37 cellular contexts compared by ENCODE assay signal in the genomic region with DNA sequence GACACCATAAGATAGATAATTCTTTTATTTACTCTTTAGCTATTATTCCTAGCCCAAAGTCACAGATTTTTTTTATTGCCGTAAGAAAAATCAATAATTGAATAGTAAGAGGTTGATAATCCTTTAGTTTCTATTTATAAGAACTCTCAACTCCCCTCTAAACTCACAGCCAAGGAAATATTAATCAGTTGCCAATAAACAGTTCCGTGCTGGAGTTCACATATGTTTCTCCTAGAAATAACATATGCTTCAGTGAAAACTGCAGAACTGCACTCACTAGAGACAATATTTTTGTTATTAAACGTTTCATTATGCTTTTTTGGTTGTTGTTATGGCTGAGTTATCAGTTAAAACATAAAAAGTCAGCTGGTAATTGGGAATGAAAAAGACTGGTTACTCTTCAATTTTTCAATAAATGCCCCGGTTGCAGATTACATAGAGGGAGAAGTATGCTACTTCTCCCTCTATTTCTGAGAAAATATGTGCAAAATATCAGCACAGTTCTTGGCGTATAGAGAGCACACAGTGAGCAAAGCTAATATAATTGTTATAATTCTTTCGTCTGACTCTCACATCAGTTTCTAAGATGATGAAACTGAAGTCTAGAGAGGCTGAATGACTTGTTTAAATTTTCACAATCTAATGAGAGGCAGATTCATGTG.
"Had no signal": no experiment of that assay in that cellular context is flagged by ENCODE, and none has a peak within 500 bp of the region (broad histone marks: within the 10 kb centered on the region; RNA-seq: fewer than 3 reads in every experiment).

No MANE protein-coding gene starts in this region.

- H3K27ac Mint-ChIP-seq: activated CD4-positive, alpha-beta memory T cell treated with anti-CD3 and anti-CD28 coated beads, Interleukin-2, amount 10 ng/mL, durations not matched to agents 7 days and 5 days; activated CD4-positive, alpha-beta T cell treated with anti-CD3 and anti-CD28 coated beads for 36 hours; activated CD4-positive, alpha-beta T cell treated with anti-CD3 and anti-CD28 coated beads, Interleukin-2, amount 10 ng/mL, durations not matched to agents 7 days and 5 days; activated CD8-positive, alpha-beta memory T cell treated with anti-CD3 and anti-CD28 coated beads, Interleukin-2, amount 10 ng/mL, durations not matched to agents 7 days and 5 days; activated CD8-positive, alpha-beta T cell treated with anti-CD3 and anti-CD28 coated beads, Interleukin-2, amount 10 ng/mL, durations not matched to agents 7 days and 5 days; activated naive CD4-positive, alpha-beta T cell treated with anti-CD3 and anti-CD28 coated beads, Interleukin-2, amount 10 ng/mL, durations not matched to agents 7 days and 5 days; activated naive CD4-positive, alpha-beta T cell treated with anti-CD3 and anti-CD28 coated beads, Interleukin-2, amount 50 U/mL, for 24 hours; activated naive CD8-positive, alpha-beta T cell; activated naive CD8-positive, alpha-beta T cell treated with anti-CD3 and anti-CD28 coated beads, Interleukin-2, amount 10 ng/mL, durations not matched to agents 7 days and 5 days; activated naive CD8-positive, alpha-beta T cell treated with anti-CD3 and anti-CD28 coated beads, Interleukin-2, amount 50 U/mL, for 24 hours; activated T-cell treated with anti-CD3 and anti-CD28 coated beads, Interleukin-2, amount 50 U/mL, for 24 hours; activated T-helper 2 cell treated with anti-CD3 and anti-CD28 coated beads, Interferon-gamma antibody, Interleukin-2, Interleukin-4, amounts not matched to agents 10 μg/mL and 5 μg/mL and 100 μg/mL, durations not matched to agents 14 hours and 24 hours and 36 hours; T-helper 1 cell treated with Interleukin-12 subunit alpha and Interleukin-12 subunit beta and Interleukin-4 antibody, amounts not matched to agents 30 μg/mL and 1 μg/mL, for 36 hours; T-helper 2 cell treated with Interferon-gamma antibody and Interleukin-4, amounts not matched to agents 5 μg/mL and 100 μg/mL, for 36 hours; WTC11 had no signal

- ATAC-seq: activated CD4-positive, alpha-beta T cell treated with anti-CD3 and anti-CD28 coated beads for 36 hours; activated CD4-positive, CD25-positive, alpha-beta regulatory T cell treated with anti-CD3 and anti-CD28 coated beads, Interleukin-2, amount 50 U/mL, for 24 hours; activated CD8-positive, alpha-beta memory T cell treated with anti-CD3 and anti-CD28 coated beads, Interleukin-2, amount 10 ng/mL, durations not matched to agents 7 days and 5 days; activated CD8-positive, alpha-beta T cell treated with anti-CD3 and anti-CD28 coated beads, Interleukin-2, amount 10 ng/mL, durations not matched to agents 7 days and 5 days; activated naive CD8-positive, alpha-beta T cell treated with anti-CD3 and anti-CD28 coated beads, Interleukin-2, amount 50 U/mL, for 24 hours; WTC11 had no signal

- H3K4me3 Mint-ChIP-seq: activated CD4-positive, alpha-beta memory T cell treated with anti-CD3 and anti-CD28 coated beads, Interleukin-2, amount 10 ng/mL, durations not matched to agents 7 days and 5 days; activated CD4-positive, alpha-beta T cell treated with anti-CD3 and anti-CD28 coated beads for 36 hours; activated CD4-positive, alpha-beta T cell treated with anti-CD3 and anti-CD28 coated beads, Interleukin-2, amount 10 ng/mL, durations not matched to agents 7 days and 5 days; activated CD8-positive, alpha-beta memory T cell treated with anti-CD3 and anti-CD28 coated beads, Interleukin-2, amount 10 ng/mL, durations not matched to agents 7 days and 5 days; activated CD8-positive, alpha-beta T cell treated with anti-CD3 and anti-CD28 coated beads, Interleukin-2, amount 10 ng/mL, durations not matched to agents 7 days and 5 days; activated naive CD4-positive, alpha-beta T cell treated with anti-CD3 and anti-CD28 coated beads, Interleukin-2, amount 10 ng/mL, durations not matched to agents 7 days and 5 days; activated naive CD4-positive, alpha-beta T cell treated with anti-CD3 and anti-CD28 coated beads, Interleukin-2, amount 50 U/mL, for 24 hours; activated naive CD8-positive, alpha-beta T cell; activated naive CD8-positive, alpha-beta T cell treated with anti-CD3 and anti-CD28 coated beads, Interleukin-2, amount 10 ng/mL, durations not matched to agents 7 days and 5 days; activated naive CD8-positive, alpha-beta T cell treated with anti-CD3 and anti-CD28 coated beads, Interleukin-2, amount 50 U/mL, for 24 hours; activated T-cell treated with anti-CD3 and anti-CD28 coated beads, Interleukin-2, amount 50 U/mL, for 24 hours; T-helper 1 cell treated with Interleukin-12 subunit alpha and Interleukin-12 subunit beta and Interleukin-4 antibody, amounts not matched to agents 30 μg/mL and 1 μg/mL, for 36 hours; T-helper 2 cell treated with Interferon-gamma antibody and Interleukin-4, amounts not matched to agents 5 μg/mL and 100 μg/mL, for 36 hours; WTC11 had no signal

- H3K27me3 ChIP-seq: ascending aorta, brain microvascular endothelial cell, breast epithelium had no signal

- H3K27ac ChIP-seq: ascending aorta, brain microvascular endothelial cell, breast epithelium, WERI-Rb-1 had no signal

- H3K4me3 ChIP-seq: ascending aorta, breast epithelium had no signal

- H3K36me3 ChIP-seq: ascending aorta, brain microvascular endothelial cell, breast epithelium, WERI-Rb-1 had no signal

- FAIRE-seq: TTC549 had no signal

- H3K36me3 Mint-ChIP-seq: activated CD8-positive, alpha-beta memory T cell treated with anti-CD3 and anti-CD28 coated beads, Interleukin-2, amount 10 ng/mL, durations not matched to agents 7 days and 5 days; activated naive CD4-positive, alpha-beta T cell treated with anti-CD3 and anti-CD28 coated beads, Interleukin-2, amount 10 ng/mL, durations not matched to agents 7 days and 5 days; activated naive CD4-positive, alpha-beta T cell treated with anti-CD3 and anti-CD28 coated beads, Interleukin-2, amount 50 U/mL, for 24 hours; activated naive CD8-positive, alpha-beta T cell; activated naive CD8-positive, alpha-beta T cell treated with anti-CD3 and anti-CD28 coated beads, Interleukin-2, amount 10 ng/mL, durations not matched to agents 7 days and 5 days had no signal

- DNase-seq: activated CD4-positive, alpha-beta memory T cell treated with anti-CD3 and anti-CD28 coated beads, Interleukin-2, amount 10 ng/mL, durations not matched to agents 7 days and 5 days; activated CD4-positive, alpha-beta T cell treated with anti-CD3 and anti-CD28 coated beads for 1 hour; activated CD4-positive, alpha-beta T cell treated with anti-CD3 and anti-CD28 coated beads for 36 hours; activated CD4-positive, alpha-beta T cell treated with anti-CD3 and anti-CD28 coated beads for 48 hours; activated CD4-positive, alpha-beta T cell treated with anti-CD3 and anti-CD28 coated beads, Interleukin-2, amount 10 ng/mL, durations not matched to agents 7 days and 5 days; activated CD4-positive, alpha-beta T cell treated with anti-CD3 and anti-CD28 coated beads, Interleukin-2, amount 50 U/mL, for 48 hours; activated CD4-positive, CD25-positive, alpha-beta regulatory T cell; activated CD8-positive, alpha-beta memory T cell treated with anti-CD3 and anti-CD28 coated beads for 24 hours; activated CD8-positive, alpha-beta memory T cell treated with anti-CD3 and anti-CD28 coated beads, Interleukin-2, amount 10 ng/mL, durations not matched to agents 7 days and 5 days; activated CD8-positive, alpha-beta memory T cell treated with anti-CD3 and anti-CD28 coated beads, Interleukin-2, amount 50 U/mL, for 48 hours; activated CD8-positive, alpha-beta T cell treated with anti-CD3 and anti-CD28 coated beads, Interleukin-2, amount 10 ng/mL, durations not matched to agents 7 days and 5 days; activated effector memory CD4-positive, alpha-beta T cell treated with Interleukin-2 at 50 U/mL for 16 hours; activated gamma-delta T cell; activated naive CD4-positive, alpha-beta T cell treated with anti-CD3 and anti-CD28 coated beads, Interleukin-2, amount 10 ng/mL, durations not matched to agents 7 days and 5 days; activated naive CD4-positive, alpha-beta T cell treated with Interleukin-2 at 50 U/mL for 16 hours; activated naive CD8-positive, alpha-beta T cell treated with anti-CD3 and anti-CD28 coated beads, Interleukin-2, amount 10 ng/mL, durations not matched to agents 7 days and 5 days; activated naive CD8-positive, alpha-beta T cell treated with anti-CD3 and anti-CD28 coated beads, Interleukin-2, amount 50 U/mL, for 24 hours; activated T-cell treated with anti-CD3 and anti-CD28 coated beads, Interleukin-2, amount 50 U/mL, for 24 hours; activated T-cell treated with anti-CD3 and anti-CD28 coated beads, Interleukin-2, amount 50 U/mL, for 48 hours; amygdala; anterior cingulate cortex; brain microvascular endothelial cell; central memory CD4-positive, alpha-beta T cell; T-helper 1 cell; T-helper 2 cell; T-helper 9 cell; WERI-Rb-1 had no signal

- H3K9me3 ChIP-seq: ascending aorta, breast epithelium had no signal

- H3K4me1 ChIP-seq: ascending aorta, breast epithelium had no signal

- H3K4me1 Mint-ChIP-seq: activated CD4-positive, alpha-beta memory T cell treated with anti-CD3 and anti-CD28 coated beads, Interleukin-2, amount 10 ng/mL, durations not matched to agents 7 days and 5 days; activated CD4-positive, alpha-beta T cell treated with anti-CD3 and anti-CD28 coated beads for 36 hours; activated CD4-positive, alpha-beta T cell treated with anti-CD3 and anti-CD28 coated beads, Interleukin-2, amount 10 ng/mL, durations not matched to agents 7 days and 5 days; activated CD8-positive, alpha-beta memory T cell treated with anti-CD3 and anti-CD28 coated beads, Interleukin-2, amount 10 ng/mL, durations not matched to agents 7 days and 5 days; activated naive CD4-positive, alpha-beta T cell treated with anti-CD3 and anti-CD28 coated beads, Interleukin-2, amount 10 ng/mL, durations not matched to agents 7 days and 5 days; activated naive CD4-positive, alpha-beta T cell treated with anti-CD3 and anti-CD28 coated beads, Interleukin-2, amount 50 U/mL, for 24 hours; activated naive CD8-positive, alpha-beta T cell treated with anti-CD3 and anti-CD28 coated beads, Interleukin-2, amount 10 ng/mL, durations not matched to agents 7 days and 5 days; activated naive CD8-positive, alpha-beta T cell treated with anti-CD3 and anti-CD28 coated beads, Interleukin-2, amount 50 U/mL, for 24 hours had no signal

- H3K27me3 Mint-ChIP-seq: activated CD4-positive, alpha-beta memory T cell treated with anti-CD3 and anti-CD28 coated beads, Interleukin-2, amount 10 ng/mL, durations not matched to agents 7 days and 5 days; activated CD4-positive, alpha-beta T cell treated with anti-CD3 and anti-CD28 coated beads for 36 hours; activated CD4-positive, alpha-beta T cell treated with anti-CD3 and anti-CD28 coated beads, Interleukin-2, amount 10 ng/mL, durations not matched to agents 7 days and 5 days; activated CD8-positive, alpha-beta memory T cell treated with anti-CD3 and anti-CD28 coated beads, Interleukin-2, amount 10 ng/mL, durations not matched to agents 7 days and 5 days; activated naive CD4-positive, alpha-beta T cell treated with anti-CD3 and anti-CD28 coated beads, Interleukin-2, amount 10 ng/mL, durations not matched to agents 7 days and 5 days; activated naive CD4-positive, alpha-beta T cell treated with anti-CD3 and anti-CD28 coated beads, Interleukin-2, amount 50 U/mL, for 24 hours; activated naive CD8-positive, alpha-beta T cell; activated naive CD8-positive, alpha-beta T cell treated with anti-CD3 and anti-CD28 coated beads, Interleukin-2, amount 10 ng/mL, durations not matched to agents 7 days and 5 days; activated naive CD8-positive, alpha-beta T cell treated with anti-CD3 and anti-CD28 coated beads, Interleukin-2, amount 50 U/mL, for 24 hours; activated T-cell treated with anti-CD3 and anti-CD28 coated beads, Interleukin-2, amount 50 U/mL, for 24 hours had no signal
